Comparison of ENCODE assay signal across 27 cellular contexts in the genomic region with DNA sequence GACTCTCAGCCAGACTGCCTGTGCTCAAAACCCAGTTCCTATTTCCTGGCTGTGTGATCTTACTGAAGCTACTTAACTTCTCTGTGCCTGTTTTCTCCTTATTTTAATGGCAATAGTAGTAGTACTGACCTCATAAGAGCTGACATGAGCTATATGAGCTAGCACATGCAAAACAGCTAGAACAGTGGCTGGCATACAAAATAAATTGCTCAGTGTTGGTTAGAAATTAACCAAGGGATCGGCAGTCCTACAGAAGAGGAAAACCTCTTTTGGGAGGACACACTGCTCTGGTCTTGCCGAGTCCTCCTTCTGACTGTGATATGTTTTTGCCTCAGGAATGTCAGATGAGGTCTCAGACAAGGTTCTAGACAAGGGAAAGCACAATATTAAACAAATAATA.
DNase-seq lines count a peak whose midpoint lies in the region; ATAC-seq, FAIRE-seq and TF ChIP-seq lines count a peak whose summit lies in the region.
"Had no signal": no experiment of that assay in that cellular context is flagged by ENCODE, and none has a peak within 500 bp of the region (broad histone marks: within the 10 kb centered on the region; RNA-seq: fewer than 3 reads in every experiment).

No MANE protein-coding gene starts in this region.

- CTCF ChIA-PET in Calu3 (lab: Charles Lee), result no interaction called here

- H3K27ac ChIP-seq in astrocyte (ENCODE audit: low read depth, low read length) (no peak overlapping the region), ascending aorta (no peak overlapping the region), esophagus squamous epithelium (no peak overlapping the region)
- H3K27ac ChIP-seq: 22Rv1; A549; BLaER1 treated with 17β-estradiol and CSF1 and Interleukin-3, amounts not matched to agents 10 nM and 100 nM; C4-2B had no signal

- H3K4me1 Mint-ChIP-seq in astrocyte (ENCODE audit: low read depth, unreplicated experiment) (no peaks in the 10 kb centered on the region), Calu3 (ENCODE audit: low read depth, unreplicated experiment) (peaks cover 34% of the 10 kb centered on the region)
- H3K4me1 Mint-ChIP-seq: B cell had no signal

- H3K36me3 ChIP-seq in astrocyte (ENCODE audit: insufficient read depth, low read length) (no peaks in the 10 kb centered on the region), mucosa of descending colon (ENCODE audit: low read depth) (no peaks in the 10 kb centered on the region), ascending aorta (no peaks in the 10 kb centered on the region), esophagus squamous epithelium (no peaks in the 10 kb centered on the region)
- H3K36me3 ChIP-seq: BLaER1 treated with 17β-estradiol and CSF1 and Interleukin-3, amounts not matched to agents 10 nM and 100 nM had no signal

- no peak for TF ChIP-seq POLR2A in esophagus squamous epithelium (IDR thresholded peaks at IDR 0.05)

- peak overlapping the region; percentile 6 for H3K4me3 Mint-ChIP-seq in astrocyte (ENCODE audit: unreplicated experiment)
- no peak overlapping the region for H3K4me3 Mint-ChIP-seq in Calu3 (ENCODE audit: low read depth, unreplicated experiment)
- H3K4me3 Mint-ChIP-seq: B cell; CD4-positive, alpha-beta T cell; CD8-positive, alpha-beta T cell had no signal

- H3K4me1 ChIP-seq in astrocyte (ENCODE audit: insufficient read depth, low read length) (no peaks in the 10 kb centered on the region), mucosa of descending colon (ENCODE audit: low read depth) (no peaks in the 10 kb centered on the region), ascending aorta (no peaks in the 10 kb centered on the region), esophagus squamous epithelium (no peaks in the 10 kb centered on the region)
- H3K4me1 ChIP-seq: A549; BLaER1 treated with 17β-estradiol and CSF1 and Interleukin-3, amounts not matched to agents 10 nM and 100 nM; Caco-2 had no signal

- intact Hi-C loops in left colon (cut with DNase I, micrococcal nuclease) (no loop called here), mucosa of descending colon (cut with DNase I, micrococcal nuclease) (no loop called here), Calu3 (cut with micrococcal nuclease; ENCODE audit: unreplicated experiment) (no loop called here), ascending aorta (cut with DNase I) (no loop called here), esophagus squamous epithelium (cut with DNase I) (no loop called here)

- H3K9me3 ChIP-seq in astrocyte (ENCODE audit: insufficient read depth, low read depth, low read length) (no peaks in the 10 kb centered on the region), mucosa of descending colon (no peaks in the 10 kb centered on the region), ascending aorta (no peaks in the 10 kb centered on the region), esophagus squamous epithelium (no peaks in the 10 kb centered on the region)
- H3K9me3 ChIP-seq: A549; BLaER1 treated with 17β-estradiol and CSF1 and Interleukin-3, amounts not matched to agents 10 nM and 100 nM; Caco-2 had no signal

- BruUV-seq in Calu3 (replicated peaks; lab: Mats Ljungman, UMichigan), result no TSS peak

- no peak overlapping the region for H3K4me2 ChIP-seq in astrocyte (ENCODE audit: low read length)
- H3K4me2 ChIP-seq: A549; BLaER1 treated with 17β-estradiol and CSF1 and Interleukin-3, amounts not matched to agents 10 nM and 100 nM had no signal

- H3K27me3 ChIP-seq in astrocyte (ENCODE audit: insufficient read depth, low read length) (no peaks in the 10 kb centered on the region), ascending aorta (no peaks in the 10 kb centered on the region), esophagus squamous epithelium (no peaks in the 10 kb centered on the region)
- H3K27me3 ChIP-seq: BLaER1 treated with 17β-estradiol and CSF1 and Interleukin-3, amounts not matched to agents 10 nM and 100 nM had no signal

- H3K27ac Mint-ChIP-seq in astrocyte (ENCODE audit: unreplicated experiment), result no peak overlapping the region
- no peak overlapping the region for H3K27ac Mint-ChIP-seq in Calu3 (ENCODE audit: unreplicated experiment)
- H3K27ac Mint-ChIP-seq: B cell; CD4-positive, alpha-beta T cell; CD8-positive, alpha-beta T cell had no signal

- WGBS in esophagus squamous epithelium, 2 donors, result 47 to 50% methylated on average over 2 of the region's 2 CpGs

- H3K36me3 Mint-ChIP-seq in astrocyte (ENCODE audit: low read depth, unreplicated experiment), result no peaks in the 10 kb centered on the region
- H3K36me3 Mint-ChIP-seq in Calu3 (ENCODE audit: insufficient read depth, unreplicated experiment), result no peaks in the 10 kb centered on the region
- H3K36me3 Mint-ChIP-seq: CD8-positive, alpha-beta T cell had no signal

- H3K27me3 Mint-ChIP-seq in astrocyte (ENCODE audit: low read depth, unreplicated experiment) (peaks cover 11% of the 10 kb centered on the region), Calu3 (ENCODE audit: unreplicated experiment) (no peaks in the 10 kb centered on the region)
- H3K27me3 Mint-ChIP-seq: B cell had no signal

- DNase-seq in astrocyte (ENCODE audit: low read depth) (no peak), kidney glomerular epithelial cell (lab: John Stamatoyannopoulos, UW) (peak; percentile 10), left colon (no peak), mucosa of descending colon (no peak), Calu3 (no peak), ascending aorta (ENCODE audit: low spot score in 2 of 2) (no peak), NCI-H774 (lab: John Stamatoyannopoulos, UW) (no peak), esophagus squamous epithelium (lab: John Stamatoyannopoulos, UW) (no peak)
- DNase-seq: AML-193; Caco-2; CD4-positive, alpha-beta T cell; CD8-positive, alpha-beta T cell; DMS 273 treated with DMSO at 0.1 percent for 48 hours; DMS153; DMS53; DMS79; DND-41; EL; GDM1 had no signal

- TF ChIP-seq CTCF in astrocyte (IDR thresholded peaks at IDR 0.05; ENCODE audit: insufficient read depth, low read depth, low read length) (no peak), mucosa of descending colon (IDR thresholded peaks at IDR 0.05) (no peak), Calu3 (IDR thresholded peaks at IDR 0.05; ENCODE audit: unreplicated experiment) (no peak), ascending aorta (IDR thresholded peaks at IDR 0.05) (no peak), esophagus squamous epithelium (IDR thresholded peaks at IDR 0.05) (no peak)

- H4K20me1 ChIP-seq in astrocyte (ENCODE audit: insufficient read depth, low read length), result no peaks in the 10 kb centered on the region
- H4K20me1 ChIP-seq: BLaER1 treated with 17β-estradiol and CSF1 and Interleukin-3, amounts not matched to agents 10 nM and 100 nM had no signal

- no peak overlapping the region for H3K9ac ChIP-seq in astrocyte (ENCODE audit: low read length)
- H3K9ac ChIP-seq: BLaER1 treated with 17β-estradiol and CSF1 and Interleukin-3, amounts not matched to agents 10 nM and 100 nM had no signal

- ATAC-seq in left colon (peak; percentile 61), mucosa of descending colon (peak; percentile 50)
- ATAC-seq: A549; CD8-positive, alpha-beta T cell; GM12878 had no signal

- FAIRE-seq in astrocyte (lab: Jason Lieb, UNC), result no peak
- FAIRE-seq: A549, GM12878, GM12892, GM18507 had no signal

- no peaks in the 10 kb centered on the region for H3K79me2 ChIP-seq in astrocyte (ENCODE audit: insufficient read depth, low read length)

- H2AFZ ChIP-seq in astrocyte (ENCODE audit: low read depth, low read length), result no peak overlapping the region

- H3K9me3 Mint-ChIP-seq in astrocyte (ENCODE audit: unreplicated experiment) (peaks cover 2% of the 10 kb centered on the region), Calu3 (ENCODE audit: low read depth, unreplicated experiment) (no peaks in the 10 kb centered on the region)
- H3K9me3 Mint-ChIP-seq: CD8-positive, alpha-beta T cell had no signal

- H3K4me3 ChIP-seq in astrocyte (ENCODE audit: insufficient read depth, low read depth, low read length) (no peak overlapping the region), mucosa of descending colon (no peak overlapping the region), ascending aorta (no peak overlapping the region), esophagus squamous epithelium (no peak overlapping the region)
- H3K4me3 ChIP-seq: A549; BLaER1 treated with 17β-estradiol and CSF1 and Interleukin-3, amounts not matched to agents 10 nM and 100 nM; GM12878 had no signal
